ENCODE assay signal across 20 cellular contexts in genomic region chr1:61187380-61188086, GRCh38.
A peak's percentile ranks its signal among the peaks of the same experiment; 100 is the strongest.
DNase-seq lines count a peak whose midpoint lies in the region; TF ChIP-seq lines count a peak whose summit lies in the region.
"Had no signal": no experiment of that assay in that cellular context is flagged by ENCODE, and none has a peak within 500 bp of the region (broad histone marks: within the 10 kb centered on the region; RNA-seq: fewer than 3 reads in every experiment).

No MANE protein-coding gene starts in this region.

- H3K4me3 Mint-ChIP-seq in activated CD4-positive, alpha-beta memory T cell treated with anti-CD3 and anti-CD28 coated beads for 36 hours, result no peak overlapping the region
- H3K4me3 Mint-ChIP-seq: effector memory CD8-positive, alpha-beta T cell had no signal

- H3K27me3 ChIP-seq in adrenal gland (no peaks in the 10 kb centered on the region), skeletal muscle tissue (ENCODE audit: control insufficient read depth in 3 of 3, insufficient read depth in 3 of 3, low read length in 3 of 3) (no peaks in the 10 kb centered on the region)
- H3K27me3 ChIP-seq: neutrophil had no signal

- TF ChIP-seq CTCF in adrenal gland (IDR thresholded peaks at IDR 0.05) (no peak), foreskin fibroblast (IDR thresholded peaks at IDR 0.05; ENCODE audit: low read depth, low read length) (no peak)

- H3K4me1 ChIP-seq in adrenal gland (replicated peaks in 1 of 2) (peaks cover 16 to 62% of the 10 kb centered on the region in 2 donors), skeletal muscle tissue (ENCODE audit: control insufficient read depth in 3 of 3, insufficient read depth in 3 of 3, low read length in 3 of 3) (peaks cover 38 to 50% (median 46%) of the 10 kb centered on the region in 3 donors)

- H3K9ac ChIP-seq in skeletal muscle tissue (ENCODE audit: low read depth in 1 of 3, low read length in 3 of 3), result peak overlapping the region in 2 of 3 donors; percentile 0 to 11

- peak overlapping the region in 3 of 5 donors; percentile 29 to 69 (median 64) for H3K27ac ChIP-seq in adrenal gland
- H3K27ac ChIP-seq in skeletal muscle tissue (ENCODE audit: low read depth, low read length), result peak overlapping the region; percentile 51
- H3K27ac ChIP-seq: neutrophil had no signal

- H3K36me3 ChIP-seq in adrenal gland (replicated peaks in 1 of 2) (no peaks in the 10 kb centered on the region), skeletal muscle tissue (ENCODE audit: control insufficient read depth in 3 of 3, insufficient read depth in 3 of 3, low read length in 3 of 3) (no peaks in the 10 kb centered on the region)
- H3K36me3 ChIP-seq: neutrophil had no signal

- DNase-seq in Ammon's horn (ENCODE audit: low spot score), result peak; percentile 71
- no peak for DNase-seq in adrenal gland
- DNase-seq in hippocampal formation (lab: John Stamatoyannopoulos, UW), result peak; percentile 26 to 45
- no peak for DNase-seq in foreskin fibroblast
- DNase-seq in NCI-H2029 treated with DMSO at 0.1 percent for 48 hours (lab: John Stamatoyannopoulos, UW), result no peak
- DNase-seq in activated CD4-positive, alpha-beta memory T cell treated with anti-CD3 and anti-CD28 coated beads for 36 hours, result no peak
- DNase-seq in COLO829 (ENCODE audit: low spot score), result no peak
- DNase-seq: ACHN; activated gamma-delta T cell treated with Interleukin-2 at 50 U/mL for 16 hours; amniotic stem cell; effector memory CD8-positive, alpha-beta T cell; HCEC 1CT; NCI-H1436 treated with DMSO at 0.1 percent for 48 hours; NCI-H2227 treated with DMSO at 0.1 percent for 48 hours; NCI-H82; SIG-M5; stimulated activated naive CD4-positive, alpha-beta T cell treated with Interleukin-2 at 50 U/mL for 16 hours; T-helper 1 cell had no signal

- TF ChIP-seq POLR2A in adrenal gland (IDR thresholded peaks at IDR 0.05), result no peak

- CTCF ChIA-PET in activated CD4-positive, alpha-beta memory T cell treated with anti-CD3 and anti-CD28 coated beads for 36 hours (lab: Charles Lee), result no interaction called here

- no peaks in the 10 kb centered on the region for H3K9me3 Mint-ChIP-seq in activated CD4-positive, alpha-beta memory T cell treated with anti-CD3 and anti-CD28 coated beads for 36 hours
- H3K9me3 Mint-ChIP-seq: effector memory CD8-positive, alpha-beta T cell had no signal

- POLR2A ChIA-PET in activated CD4-positive, alpha-beta memory T cell treated with anti-CD3 and anti-CD28 coated beads for 36 hours (lab: Charles Lee), result no interaction called here

- no peaks in the 10 kb centered on the region for H3K9me3 ChIP-seq in adrenal gland (replicated peaks in 1 of 3)
- no peaks in the 10 kb centered on the region for H3K9me3 ChIP-seq in skeletal muscle tissue (ENCODE audit: control insufficient read depth in 3 of 3, low read length in 3 of 3)
- H3K9me3 ChIP-seq: neutrophil had no signal

- 80 to 86% (median 83%) methylated on average over 10 of the region's 10 CpGs for WGBS in adrenal gland, 4 donors

- no peak overlapping the region for H3K27ac Mint-ChIP-seq in activated CD4-positive, alpha-beta memory T cell treated with anti-CD3 and anti-CD28 coated beads for 36 hours
- H3K27ac Mint-ChIP-seq: effector memory CD8-positive, alpha-beta T cell had no signal

- intact Hi-C loops in adrenal gland (cut with DNase I), result loop anchor here in 1 of 2 donors (10.0 kb wide), 1 partner anchor 133 kb away; no protein-coding TSS in a partner anchor
- intact Hi-C loops in activated CD4-positive, alpha-beta memory T cell treated with anti-CD3 and anti-CD28 coated beads for 36 hours (cut with micrococcal nuclease), result no loop called here

- H3K4me3 ChIP-seq in adrenal gland, result no peak overlapping the region
- peak overlapping the region in 1 of 3 donors; percentile 18 for H3K4me3 ChIP-seq in skeletal muscle tissue (ENCODE audit: low read length in 3 of 3)
- H3K4me3 ChIP-seq in foreskin fibroblast (ENCODE audit: low read depth in 1 of 2, low read length in 2 of 2), result no peak overlapping the region

- no peaks in the 10 kb centered on the region for H3K36me3 Mint-ChIP-seq in activated CD4-positive, alpha-beta memory T cell treated with anti-CD3 and anti-CD28 coated beads for 36 hours

- H3K27me3 Mint-ChIP-seq in activated CD4-positive, alpha-beta memory T cell treated with anti-CD3 and anti-CD28 coated beads for 36 hours, result no peaks in the 10 kb centered on the region
- H3K27me3 Mint-ChIP-seq: effector memory CD8-positive, alpha-beta T cell had no signal

- H3K4me1 Mint-ChIP-seq in activated CD4-positive, alpha-beta memory T cell treated with anti-CD3 and anti-CD28 coated beads for 36 hours (ENCODE audit: low read depth), result no peaks in the 10 kb centered on the region

Comparison
In these comparisons a context has a peak if more than half of its experiments do, and no peak if none do; other contexts are left out.
1. DNase-seq: peak in Ammon's horn (single experiment) and hippocampal formation (2 of 2); none in adrenal gland (0 of 7), foreskin fibroblast (0 of 2), NCI-H2029 treated with DMSO at 0.1 percent for 48 hours (single experiment), activated CD4-positive, alpha-beta memory T cell treated with anti-CD3 and anti-CD28 coated beads for 36 hours (single experiment) and COLO829 (single experiment).